In genomic region chr10:23534328-23534727, GRCh38 we compare ENCODE assay signal across 13 cellular contexts.
"Had no signal": no experiment of that assay in that cellular context is flagged by ENCODE, and none has a peak within 500 bp of the region (broad histone marks: within the 10 kb centered on the region; RNA-seq: fewer than 3 reads in every experiment).

No MANE protein-coding gene starts in this region.

- ATAC-seq: heart left ventricle; natural killer cell treated with Interleukin-12 subunit alpha and Interleukin-12 subunit beta and Interleukin-15 and Interleukin-18, amount 100 ng/mL, for 72 hours; T-helper 17 cell had no signal

- H3K36me3 Mint-ChIP-seq: immature natural killer cell; natural killer cell treated with Interleukin-12 subunit alpha and Interleukin-12 subunit beta and Interleukin-15 and Interleukin-18, amount 100 ng/mL, for 72 hours had no signal

- H3K9me3 Mint-ChIP-seq: endodermal cell; natural killer cell treated with Interleukin-12 subunit alpha and Interleukin-12 subunit beta and Interleukin-15 and Interleukin-18, amount 100 ng/mL, for 72 hours had no signal

- H3K27ac Mint-ChIP-seq: endodermal cell; immature natural killer cell; natural killer cell treated with Interleukin-12 subunit alpha and Interleukin-12 subunit beta and Interleukin-15 and Interleukin-18, amount 100 ng/mL, for 72 hours; T-helper 17 cell had no signal

- H3K4me3 Mint-ChIP-seq: endodermal cell; immature natural killer cell; natural killer cell treated with Interleukin-12 subunit alpha and Interleukin-12 subunit beta and Interleukin-15 and Interleukin-18, amount 100 ng/mL, for 72 hours; T-helper 17 cell had no signal

- H3K4me1 Mint-ChIP-seq: endodermal cell, immature natural killer cell had no signal

- DNase-seq: activated CD8-positive, alpha-beta memory T cell treated with anti-CD3 and anti-CD28 coated beads for 24 hours; activated effector memory CD4-positive, alpha-beta T cell treated with Interleukin-2 at 50 U/mL for 16 hours; dorsolateral prefrontal cortex; endodermal cell; heart left ventricle; immature natural killer cell; mesenchymal stem cell; occipital lobe; Right ventricle myocardium superior; SK-N-SH; stimulated activated CD4-positive, alpha-beta T cell treated with anti-CD3 and anti-CD28 coated beads, Interleukin-4, amount 100 ng/mL, for 24 hours; T-helper 17 cell had no signal
